Comparison of ENCODE assay signal across 20 cellular contexts in the genomic region with DNA sequence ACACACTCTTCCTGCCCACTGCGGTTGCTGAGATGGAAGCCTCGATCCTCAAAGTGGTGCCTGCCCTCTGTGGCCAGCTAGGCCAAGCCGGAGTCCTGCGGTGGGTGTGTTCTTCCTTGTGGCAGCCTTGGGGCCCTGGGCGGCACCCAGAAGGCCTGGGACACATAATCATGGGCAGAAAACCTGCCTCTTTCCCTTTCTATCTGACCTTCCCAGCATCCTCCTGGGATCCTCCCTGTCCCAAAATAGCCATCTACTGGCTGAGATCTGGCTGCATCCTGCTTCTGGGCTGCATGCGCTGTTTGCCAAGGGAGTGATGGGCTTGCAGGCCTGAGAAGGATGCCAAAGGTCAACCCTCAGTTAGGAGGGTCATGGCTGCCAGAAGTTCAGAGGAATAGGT. TPM values are rescaled to one million over a fixed set of nuclear protein-coding genes. Genes with fewer than 3 reads are reported as not detected.
A peak's percentile ranks its signal among the peaks of the same experiment; 100 is the strongest.
DNase-seq lines count a peak whose midpoint lies in the region; ATAC-seq and TF ChIP-seq lines count a peak whose summit lies in the region.
"Had no signal": no experiment of that assay in that cellular context is flagged by ENCODE, and none has a peak within 500 bp of the region (broad histone marks: within the 10 kb centered on the region; RNA-seq: fewer than 3 reads in every experiment).

No MANE protein-coding gene starts in this region.

- H3K4me3 ChIP-seq in heart left ventricle, result no peak overlapping the region
- H3K4me3 ChIP-seq in right cardiac atrium (ENCODE audit: low read length), result no peak overlapping the region
- H3K4me3 ChIP-seq in right atrium auricular region, result no peak overlapping the region
- H3K4me3 ChIP-seq in parathyroid adenoma (ENCODE audit: low read depth, low read length), result no peak overlapping the region
- H3K4me3 ChIP-seq: A549 had no signal

- no peak overlapping the region for H3K9ac ChIP-seq in parathyroid adenoma

- peaks cover 0 to 19% (median 7%) of the 10 kb centered on the region in 12 donors for H3K4me1 ChIP-seq in heart left ventricle
- no peaks in the 10 kb centered on the region for H3K4me1 ChIP-seq in right cardiac atrium (ENCODE audit: control insufficient read depth, insufficient read depth, low read length)
- no peaks in the 10 kb centered on the region for H3K4me1 ChIP-seq in right atrium auricular region
- no peaks in the 10 kb centered on the region for H3K4me1 ChIP-seq in parathyroid adenoma
- H3K4me1 ChIP-seq: A549 had no signal

- no peaks in the 10 kb centered on the region for H3K36me3 ChIP-seq in heart left ventricle
- no peaks in the 10 kb centered on the region for H3K36me3 ChIP-seq in right atrium auricular region
- H3K36me3 ChIP-seq in parathyroid adenoma (ENCODE audit: control insufficient read depth, insufficient read depth, low read length), result no peaks in the 10 kb centered on the region

- H3K27ac ChIP-seq in heart left ventricle, result peak overlapping the region in 1 of 12 donors; percentile 32
- H3K27ac ChIP-seq in right cardiac atrium (ENCODE audit: low read length), result no peak overlapping the region
- H3K27ac ChIP-seq in right atrium auricular region, result no peak overlapping the region
- H3K27ac ChIP-seq in parathyroid adenoma, result peak overlapping the region; percentile 8
- H3K27ac ChIP-seq: 22Rv1, A549, C4-2B, HL-60 had no signal

- H3K9me3 ChIP-seq in heart left ventricle (no peaks in the 10 kb centered on the region), right cardiac atrium (ENCODE audit: control insufficient read depth, low read length) (no peaks in the 10 kb centered on the region), right atrium auricular region (no peaks in the 10 kb centered on the region), parathyroid adenoma (ENCODE audit: control insufficient read depth, low read length) (no peaks in the 10 kb centered on the region)
- H3K9me3 ChIP-seq: A549 had no signal

- DNase-seq in heart left ventricle (no peak), cardiac septum (ENCODE audit: low spot score) (no peak), right cardiac atrium (peak in 1 of 3 donors; percentile 38), right atrium auricular region (ENCODE audit: low spot score) (no peak), SK-N-DZ (ENCODE audit: low spot score) (no peak)
- DNase-seq: AML-193; Calu3; CD4-positive, alpha-beta T cell; DMS79 treated with DMSO at 0.1 percent for 48 hours; GF-D8; GOT3; H7; HFFc6 had no signal

- TF ChIP-seq POLR2A in heart left ventricle (IDR thresholded peaks at IDR 0.05), result no peak

- H3K4me2 ChIP-seq in parathyroid adenoma (ENCODE audit: low read length), result no peak overlapping the region
- H3K4me2 ChIP-seq: A549 had no signal

- no peak overlapping the region for H2AFZ ChIP-seq in parathyroid adenoma

- 58 to 69% (median 60%) methylated on average over 6 of the region's 6 CpGs for WGBS in heart left ventricle, 4 donors
- 58% methylated on average over 6 of the region's 6 CpGs for WGBS in right cardiac atrium

- intact Hi-C loops in heart left ventricle (cut with DNase I), result no loop called here
- intact Hi-C loops in cardiac septum (cut with DNase I), result no loop called here
- intact Hi-C loops in right cardiac atrium (cut with DNase I), result no loop called here

- ATAC-seq in heart left ventricle (peak in 3 of 4 donors; percentile 47 to 65 (median 65)), right cardiac atrium (peak; percentile 70 to 88), GM18909 (IDR thresholded peaks at IDR 0.05; ENCODE audit: poor library complexity, unreplicated experiment) (no peak)
- ATAC-seq: A549, HCT116 had no signal

- TF ChIP-seq CTCF in heart left ventricle (IDR thresholded peaks at IDR 0.05), result no peak
- no peak for TF ChIP-seq CTCF in right atrium auricular region (IDR thresholded peaks at IDR 0.05)
- no peak for TF ChIP-seq CTCF in parathyroid adenoma (IDR thresholded peaks at IDR 0.05)

- H3K27me3 ChIP-seq in heart left ventricle, result no peaks in the 10 kb centered on the region
- H3K27me3 ChIP-seq in right cardiac atrium (ENCODE audit: control insufficient read depth, insufficient read depth), result no peaks in the 10 kb centered on the region
- no peaks in the 10 kb centered on the region for H3K27me3 ChIP-seq in right atrium auricular region
- no peaks in the 10 kb centered on the region for H3K27me3 ChIP-seq in parathyroid adenoma (ENCODE audit: control insufficient read depth, insufficient read depth, low read length)

- no peaks in the 10 kb centered on the region for H3K79me2 ChIP-seq in parathyroid adenoma

RNA-seq across cellular contexts. Expression of a gene that starts 23.9 kb away (rescaled TPM):
- 1 to 10 TPM; 1.0 to 4.0 (median 1.7) TPM for total RNA-seq in heart left ventricle
- 1 to 10 TPM; 1.2 to 2.0 TPM for polyA plus RNA-seq in heart left ventricle
- total RNA-seq in cardiac septum, result 9.5 TPM
- 10 to 100 TPM in 2 of 4 donors, 1 to 10 TPM in 2; 4.4 to 13.7 (median 10.4) TPM for total RNA-seq in right cardiac atrium
- 6.8 TPM for polyA plus RNA-seq in right cardiac atrium
- 10 to 100 TPM in 1 of 2 donors, 1 to 10 TPM in 1; 5.7 to 11.8 TPM for total RNA-seq in right atrium auricular region
- 0.03 TPM in 1 of 2 replicates, not detected in the other for polyA plus RNA-seq in SK-N-DZ (2014; cell fraction: cytosol; rRNA removed)
- polyA plus RNA-seq in SK-N-DZ (2014; cell fraction: nucleus; rRNA removed), result 0.59 and 3.1 TPM in 2 replicates
- total RNA-seq: CD4-positive, alpha-beta T cell had no signal
